Comparison of ENCODE assay signal across 27 cellular contexts in genomic region chr15:32152574-32152973, GRCh38.
"Had no signal": no experiment of that assay in that cellular context is flagged by ENCODE, and none has a peak within 500 bp of the region (broad histone marks: within the 10 kb centered on the region; RNA-seq: fewer than 3 reads in every experiment).

No MANE protein-coding gene starts in this region.

- ATAC-seq: activated CD4-positive, alpha-beta T cell treated with anti-CD3 and anti-CD28 coated beads for 36 hours; activated T-helper 17 cell treated with anti-CD3 and anti-CD28 coated beads, Interleukin-2, amount 50 U/mL, for 72 hours; T-cell had no signal

- H3K27me3 Mint-ChIP-seq: brain had no signal

- H3K27ac Mint-ChIP-seq: activated CD4-positive, alpha-beta memory T cell treated with anti-CD3 and anti-CD28 coated beads, Interleukin-2, amount 10 ng/mL, durations not matched to agents 7 days and 5 days; activated CD4-positive, alpha-beta T cell treated with anti-CD3 and anti-CD28 coated beads for 36 hours; activated naive CD4-positive, alpha-beta T cell treated with anti-CD3 and anti-CD28 coated beads for 36 hours; activated naive CD8-positive, alpha-beta T cell; activated T-helper 17 cell treated with anti-CD3 and anti-CD28 coated beads, Interleukin-2, amount 50 U/mL, for 72 hours; brain; T-cell had no signal

- H3K4me1 Mint-ChIP-seq: activated CD4-positive, alpha-beta memory T cell treated with anti-CD3 and anti-CD28 coated beads, Interleukin-2, amount 10 ng/mL, durations not matched to agents 7 days and 5 days; activated CD4-positive, alpha-beta T cell treated with anti-CD3 and anti-CD28 coated beads for 36 hours; activated T-helper 17 cell treated with anti-CD3 and anti-CD28 coated beads, Interleukin-2, amount 50 U/mL, for 72 hours; central memory CD8-positive, alpha-beta T cell; T-cell had no signal

- H3K4me3 Mint-ChIP-seq: activated CD4-positive, alpha-beta memory T cell treated with anti-CD3 and anti-CD28 coated beads, Interleukin-2, amount 10 ng/mL, durations not matched to agents 7 days and 5 days; activated CD4-positive, alpha-beta T cell treated with anti-CD3 and anti-CD28 coated beads for 36 hours; activated naive CD4-positive, alpha-beta T cell treated with anti-CD3 and anti-CD28 coated beads for 36 hours; activated naive CD8-positive, alpha-beta T cell; activated T-helper 17 cell treated with anti-CD3 and anti-CD28 coated beads, Interleukin-2, amount 50 U/mL, for 72 hours; brain; central memory CD8-positive, alpha-beta T cell; T-cell had no signal

- FAIRE-seq: astrocyte had no signal

- H3K9me3 Mint-ChIP-seq: activated CD4-positive, alpha-beta memory T cell treated with anti-CD3 and anti-CD28 coated beads, Interleukin-2, amount 10 ng/mL, durations not matched to agents 7 days and 5 days; activated naive CD4-positive, alpha-beta T cell treated with anti-CD3 and anti-CD28 coated beads for 36 hours; activated T-helper 17 cell treated with anti-CD3 and anti-CD28 coated beads, Interleukin-2, amount 50 U/mL, for 72 hours; brain; central memory CD8-positive, alpha-beta T cell; T-cell had no signal

- H2AFZ ChIP-seq: PC-9 had no signal

- H3K27ac ChIP-seq: PC-9, SK-N-MC, VCaP had no signal

- H3K4me3 ChIP-seq: PC-9, SK-N-MC had no signal

- H3K4me2 ChIP-seq: PC-9 had no signal

- DNase-seq: activated CD4-positive, alpha-beta memory T cell treated with anti-CD3 and anti-CD28 coated beads, Interleukin-2, amount 10 ng/mL, durations not matched to agents 7 days and 5 days; activated CD4-positive, alpha-beta T cell treated with anti-CD3 and anti-CD28 coated beads for 36 hours; activated CD4-positive, alpha-beta T cell treated with anti-CD3 and anti-CD28 coated beads, Interleukin-2, amount 50 U/mL, for 1 hour; activated gamma-delta T cell; activated naive CD4-positive, alpha-beta T cell treated with anti-CD3 and anti-CD28 coated beads for 36 hours; activated T-cell treated with anti-CD3 and anti-CD28 coated beads for 4 hours; activated T-cell treated with anti-CD3 and anti-CD28 coated beads, Interleukin-2, amount 50 U/mL, for 48 hours; amygdala; Kasumi-1; NCI-H146; NCI-H187 treated with DMSO at 0.1 percent for 48 hours; NCI-H2081 treated with DMSO at 0.1 percent for 48 hours; NCI-H2171; NCI-H2227 treated with DMSO at 0.1 percent for 48 hours; NCI-H446 treated with DMSO at 0.1 percent for 48 hours; NCI-H524 treated with DMSO at 0.1 percent for 48 hours; NCI-H774; NK-92 treated with Interleukin-12 subunit alpha and Interleukin-12 subunit beta, amount 100 ng/mL, for 24 hours; PC-9; T-cell had no signal

- H3K36me3 Mint-ChIP-seq: activated naive CD8-positive, alpha-beta T cell; brain; T-cell had no signal
